16 cellular contexts compared by ENCODE assay signal in genomic region chr16:83779881-83780280, GRCh38. TPM values are rescaled to one million over a fixed set of nuclear protein-coding genes. Genes with fewer than 3 reads are reported as not detected.
DNase-seq lines count a peak whose midpoint lies in the region; FAIRE-seq and TF ChIP-seq lines count a peak whose summit lies in the region.
"Had no signal": no experiment of that assay in that cellular context is flagged by ENCODE, and none has a peak within 500 bp of the region (broad histone marks: within the 10 kb centered on the region; RNA-seq: fewer than 3 reads in every experiment).

No MANE protein-coding gene starts in this region.

- peak; percentile 48 for DNase-seq in GM23248
- DNase-seq in astrocyte (ENCODE audit: low read depth), result peak; percentile 75
- no peak for DNase-seq in left ventricle myocardium inferior
- peak; percentile 12 for DNase-seq in skeletal muscle cell (ENCODE audit: low read depth)
- no peak for DNase-seq in NCI-H69 (lab: John Stamatoyannopoulos, UW)
- DNase-seq in D341Med (ENCODE audit: low spot score), result no peak
- DNase-seq in HuH-7 (ENCODE audit: low spot score), result no peak
- DNase-seq: NCI-H1048, NCI-H510A, retina had no signal

- no peak overlapping the region for H3K4me3 Mint-ChIP-seq in astrocyte (ENCODE audit: unreplicated experiment)
- H3K4me3 Mint-ChIP-seq: activated naive CD8-positive, alpha-beta T cell; mesothelial cell of epicardium had no signal

- H3K9me2 ChIP-seq in GM23248 (ENCODE audit: insufficient read depth), result no peaks in the 10 kb centered on the region

- H3K9me3 Mint-ChIP-seq in astrocyte (ENCODE audit: unreplicated experiment), result no peaks in the 10 kb centered on the region
- H3K9me3 Mint-ChIP-seq: mesothelial cell of epicardium had no signal

- H3K4me3 ChIP-seq in GM23248 (no peak overlapping the region), astrocyte (ENCODE audit: insufficient read depth, low read depth, low read length) (no peak overlapping the region), left ventricle myocardium inferior (peak overlapping the region; percentile 6), skeletal muscle cell (ENCODE audit: low read depth, low read length) (no peak overlapping the region)
- H3K4me3 ChIP-seq: suprapubic skin had no signal

- intact Hi-C loops in left ventricle myocardium inferior (cut with micrococcal nuclease), result no loop called here

- no peaks in the 10 kb centered on the region for H3F3A ChIP-seq in GM23248 (ENCODE audit: insufficient read depth)

- no peaks in the 10 kb centered on the region for H3K36me3 Mint-ChIP-seq in astrocyte (ENCODE audit: low read depth, unreplicated experiment)
- H3K36me3 Mint-ChIP-seq: activated naive CD8-positive, alpha-beta T cell; mesothelial cell of epicardium had no signal

- H3K27me3 ChIP-seq in GM23248 (replicated peaks; ENCODE audit: insufficient read depth) (no peaks in the 10 kb centered on the region), astrocyte (ENCODE audit: insufficient read depth, low read length) (no peaks in the 10 kb centered on the region), left ventricle myocardium inferior (ENCODE audit: low read depth) (no peaks in the 10 kb centered on the region)
- H3K27me3 ChIP-seq: suprapubic skin had no signal

- H3K27me3 Mint-ChIP-seq in astrocyte (ENCODE audit: low read depth, unreplicated experiment), result peaks cover 3% of the 10 kb centered on the region

- no peaks in the 10 kb centered on the region for H3K79me2 ChIP-seq in GM23248 (ENCODE audit: insufficient read depth)
- H3K79me2 ChIP-seq in astrocyte (ENCODE audit: insufficient read depth, low read length), result no peaks in the 10 kb centered on the region

- H3K4me1 ChIP-seq in GM23248 (ENCODE audit: insufficient read depth) (no peaks in the 10 kb centered on the region), astrocyte (ENCODE audit: insufficient read depth, low read length) (peaks cover 8% of the 10 kb centered on the region), left ventricle myocardium inferior (peaks cover 47% of the 10 kb centered on the region)

- H3K9ac ChIP-seq in GM23248 (no peak overlapping the region), astrocyte (ENCODE audit: low read length) (no peak overlapping the region)

- H3K36me3 ChIP-seq in GM23248 (ENCODE audit: low read depth) (no peaks in the 10 kb centered on the region), astrocyte (ENCODE audit: insufficient read depth, low read length) (no peaks in the 10 kb centered on the region), left ventricle myocardium inferior (no peaks in the 10 kb centered on the region)
- H3K36me3 ChIP-seq: suprapubic skin had no signal

- peaks cover 2% of the 10 kb centered on the region for H3K4me1 Mint-ChIP-seq in astrocyte (ENCODE audit: low read depth, unreplicated experiment)

- H3K27ac ChIP-seq in GM23248, result no peak overlapping the region
- no peak overlapping the region for H3K27ac ChIP-seq in astrocyte (ENCODE audit: low read depth, low read length)
- peak overlapping the region; percentile 21 for H3K27ac ChIP-seq in left ventricle myocardium inferior (replicated peaks)
- H3K27ac ChIP-seq: suprapubic skin had no signal

- no peak for FAIRE-seq in astrocyte (lab: Jason Lieb, UNC)
- FAIRE-seq: D721Med, H1, TTC549 had no signal

- 46 to 53% methylated on average over 6 of the region's 6 CpGs for WGBS in GM23248 (ENCODE audit: low coverage in 1 of 2, low lambda C conversion rate in 2 of 2, missing lambda C conversion rate in 2 of 2), 2 experiments

- H3K4me2 ChIP-seq in GM23248 (ENCODE audit: unreplicated experiment) (no peak overlapping the region), astrocyte (ENCODE audit: low read length) (peak overlapping the region; percentile 45)

- H2AFZ ChIP-seq in GM23248, result no peak overlapping the region
- no peak overlapping the region for H2AFZ ChIP-seq in astrocyte (ENCODE audit: low read depth, low read length)

- no peak overlapping the region for H3K27ac Mint-ChIP-seq in astrocyte (ENCODE audit: unreplicated experiment)
- H3K27ac Mint-ChIP-seq: activated naive CD8-positive, alpha-beta T cell; mesothelial cell of epicardium had no signal

- H4K20me1 ChIP-seq in GM23248 (ENCODE audit: insufficient read depth) (no peaks in the 10 kb centered on the region), astrocyte (ENCODE audit: insufficient read depth, low read length) (peaks cover 5% of the 10 kb centered on the region)

- TF ChIP-seq CTCF in astrocyte (IDR thresholded peaks at IDR 0.05; ENCODE audit: insufficient read depth, low read depth, low read length) (no peak), left ventricle myocardium inferior (IDR thresholded peaks at IDR 0.05; ENCODE audit: borderline replicate concordance) (no peak)

- in situ Hi-C loops in GM23248 (cut with MboI), result no loop called here

- H3K9me3 ChIP-seq in GM23248 (ENCODE audit: low read depth) (no peaks in the 10 kb centered on the region), astrocyte (ENCODE audit: insufficient read depth, low read depth, low read length) (no peaks in the 10 kb centered on the region), left ventricle myocardium inferior (replicated peaks) (no peaks in the 10 kb centered on the region)
- H3K9me3 ChIP-seq: suprapubic skin had no signal

RNA-seq across cellular contexts. Expression of gene HSBP1, which starts 27.9 kb away (rescaled TPM):
- total RNA-seq in GM23248 (2014; rRNA removed; shearing (Covaris generic)), result 20.7 and 32.2 TPM in 2 replicates
- polyA plus RNA-seq in GM23248 (2016; fragmentation: Nextera tagmentation; extraction: Ambion mirVana), result 392 and 405 TPM in 2 replicates
- 148 and 179 TPM in 2 replicates for total RNA-seq in astrocyte
- total RNA-seq in left ventricle myocardium inferior, result 175 TPM

Comparison
In these comparisons a context has a peak if more than half of its experiments do, and no peak if none do; other contexts are left out.
1. DNase-seq: peak in GM23248 (single experiment), astrocyte (single experiment) and skeletal muscle cell (single experiment); none in left ventricle myocardium inferior (single experiment), NCI-H69 (single experiment), D341Med (single experiment) and HuH-7 (single experiment).